In the genomic region with DNA sequence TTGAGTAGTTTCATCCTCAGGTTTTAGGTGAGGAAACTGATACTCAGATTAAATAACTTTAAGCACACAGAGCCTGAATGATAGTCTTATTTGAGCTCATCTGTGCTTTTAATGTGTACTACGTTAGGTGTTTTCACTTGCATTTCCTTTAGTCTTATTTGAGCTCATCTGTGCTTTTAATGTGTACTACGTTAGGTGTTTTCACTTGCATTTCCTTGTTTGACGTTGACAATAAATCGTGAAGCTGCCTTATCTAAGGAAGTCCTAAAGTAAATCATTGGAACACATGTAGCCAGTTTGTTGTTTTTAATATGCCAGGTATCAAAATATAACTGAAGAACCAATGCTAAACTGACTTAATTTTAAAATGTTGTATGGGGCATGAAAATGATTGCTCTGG, we compare ENCODE assay signal across 8 cellular contexts. TPM values are rescaled to one million over a fixed set of nuclear protein-coding genes. Genes with fewer than 3 reads are reported as not detected.
DNase-seq lines count a peak whose midpoint lies in the region; ATAC-seq, FAIRE-seq and TF ChIP-seq lines count a peak whose summit lies in the region.

No MANE protein-coding gene starts in this region.

- H3K36me3 ChIP-seq in left ventricle myocardium inferior (no peaks in the 10 kb centered on the region), K562 (ENCODE audit: control insufficient read depth, insufficient read depth, low read length) (peaks cover 28% of the 10 kb centered on the region), uterus (no peaks in the 10 kb centered on the region)

- peaks cover 6% of the 10 kb centered on the region for H3K36me3 Mint-ChIP-seq in memory B cell

- no peak for TF ChIP-seq EP300 in K562 (IDR thresholded peaks at IDR 0.05; ENCODE audit: low read length)

- H3K4me3 Mint-ChIP-seq in memory B cell: peak overlapping the region; percentile 88

- TF ChIP-seq CTCF in left ventricle myocardium inferior (IDR thresholded peaks at IDR 0.05; ENCODE audit: borderline replicate concordance) (no peak), K562 (IDR thresholded peaks at IDR 0.05 in 2 of 3, conservative IDR thresholded peaks at IDR 0.05 in 1 of 3; ENCODE audit: insufficient read depth in 2 of 3, low read depth in 1 of 3, low read length in 3 of 3) (no peak), uterus (IDR thresholded peaks at IDR 0.05) (no peak)

- no peak for TF ChIP-seq POLR2A in K562 (conservative IDR thresholded peaks at IDR 0.05)
- TF ChIP-seq POLR2A in uterus (IDR thresholded peaks at IDR 0.05): no peak

- WGBS in K562 (ENCODE audit: insufficient coverage, low coverage, missing lambda C conversion rate): 0% methylated on average over 4 of the region's 4 CpGs

- FAIRE-seq in K562 (lab: Jason Lieb, UNC): peak; percentile 70

- peaks cover 4% of the 10 kb centered on the region for H3K9me1 ChIP-seq in K562 (ENCODE audit: control insufficient read depth, insufficient read depth, low read length)

- BruUV-seq in K562 (replicated peaks; lab: Mats Ljungman, UMichigan): no TSS peak

- TF ChIP-seq RAD21 in K562 (CRISPR knock-in tag; conservative IDR thresholded peaks at IDR 0.05 in 1 of 2, IDR thresholded peaks at IDR 0.05 in 1 of 2): no peak

- H3K4me1 ChIP-seq in left ventricle myocardium inferior (peaks cover 69% of the 10 kb centered on the region), K562 (replicated peaks in 1 of 2; ENCODE audit: control insufficient read depth in 2 of 2, insufficient read depth in 2 of 2, low read length in 2 of 2) (peaks cover 14 to 27% of the 10 kb centered on the region in 2 experiments), uterus (peaks cover 6 to 14% of the 10 kb centered on the region in 2 donors)

- H4K20me1 ChIP-seq in K562 (replicated peaks; ENCODE audit: control insufficient read depth, insufficient read depth, low read length): peaks cover 24% of the 10 kb centered on the region

- in situ Hi-C loops in K562 (cut with MboI): no loop called here

- H3K4me1 Mint-ChIP-seq in memory B cell: peaks cover 32% of the 10 kb centered on the region

- ATAC-seq in K562 (no peak), memory B cell (ENCODE audit: low read depth) (no peak), HG03175 (IDR thresholded peaks at IDR 0.05; ENCODE audit: unreplicated experiment) (no peak), HG03460 (IDR thresholded peaks at IDR 0.05; ENCODE audit: unreplicated experiment) (no peak)

- no peaks in the 10 kb centered on the region for H3K27me3 Mint-ChIP-seq in memory B cell

- intact Hi-C loops in left ventricle myocardium inferior (cut with micrococcal nuclease) (loop anchor here (10.0 kb wide), 1 partner anchor 248 kb away; no protein-coding TSS in a partner anchor), cardiac septum (cut with DNase I) (loop anchor here (5.0 kb wide), 4 partner anchors 75 to 280 kb away; partner anchors contain the start of genes MDM1 and MDM2), K562 (cut with micrococcal nuclease) (loop anchor here (1.0 to 5.0 kb wide), 3 partner anchors 22 to 245 kb away; no protein-coding TSS in a partner anchor), uterus (cut with DNase I; ENCODE audit: low total_unique reads) (no loop called here)

- H2AFZ ChIP-seq in K562 (ENCODE audit: low read depth, low read length): no peak overlapping the region

- H3K9ac ChIP-seq in K562 (ENCODE audit: insufficient read depth in 1 of 2, low read depth in 2 of 2, low read length in 2 of 2): peak overlapping the region; percentile 82 to 86; a peak in 3 of 4 replicates

- H3K9me3 ChIP-seq in left ventricle myocardium inferior (replicated peaks): no peaks in the 10 kb centered on the region
- no peaks in the 10 kb centered on the region for H3K9me3 ChIP-seq in K562 (replicated peaks; ENCODE audit: control insufficient read depth, insufficient read depth, low read depth, low read length)
- H3K9me3 ChIP-seq in uterus: no peaks in the 10 kb centered on the region

- POLR2A ChIA-PET in K562 (lab: Yijun Ruan, JAX): interaction anchor here (0.6 to 2.2 kb wide), 6 partner anchors 9 to 510 kb away, joined by 3 to 6 read pairs (median 3); no protein-coding TSS in a partner anchor

- DNase-seq in left ventricle myocardium inferior (no peak), cardiac septum (ENCODE audit: low spot score) (no peak), K562 (ENCODE audit: extremely low read depth in 1 of 4, low spot score in 3 of 4) (no peak), memory B cell (ENCODE audit: low spot score in 2 of 2) (no peak), uterus (no peak), NCI-H2171 treated with DMSO at 0.1 percent for 48 hours (lab: John Stamatoyannopoulos, UW) (no peak)

- H3K27ac Mint-ChIP-seq in memory B cell: peak overlapping the region; percentile 92

- H3K4me2 ChIP-seq in K562 (ENCODE audit: insufficient read depth, low read length): peak overlapping the region; percentile 80

- no peaks in the 10 kb centered on the region for H3K9me3 Mint-ChIP-seq in memory B cell

- peak overlapping the region; percentile 82 for H3K4me3 ChIP-seq in left ventricle myocardium inferior
- H3K4me3 ChIP-seq in K562: peak overlapping the region; percentile 92
- peak overlapping the region; percentile 77 to 79 for H3K4me3 ChIP-seq in uterus

- CTCF ChIA-PET in K562 (lab: Yijun Ruan, JAX; ENCODE audit: low intra/inter-chr PET ratio): no interaction called here

- H3K79me2 ChIP-seq in K562 (ENCODE audit: control insufficient read depth, insufficient read depth, low read length): peaks cover 68% of the 10 kb centered on the region

- H3K27ac ChIP-seq in left ventricle myocardium inferior (replicated peaks) (peak overlapping the region; percentile 95), K562 (ENCODE audit: extremely low read depth, low read depth, low read length) (peak overlapping the region; percentile 93), uterus (peak overlapping the region; percentile 96)

- no peaks in the 10 kb centered on the region for H3K27me3 ChIP-seq in left ventricle myocardium inferior (ENCODE audit: low read depth)
- H3K27me3 ChIP-seq in K562 (ENCODE audit: control insufficient read depth in 2 of 2, insufficient read depth in 2 of 2, low read length in 2 of 2): no peaks in the 10 kb centered on the region
- no peaks in the 10 kb centered on the region for H3K27me3 ChIP-seq in uterus

TF ChIP-seq in K562, 482 proteins besides CTCF, POLR2A, EP300 and RAD21:
- TF ChIP-seq ADNP (tag; IDR thresholded peaks at IDR 0.05) (peak; percentile 18; the same call in 1 of the 2 replicates), POLR2H (tag; IDR thresholded peaks at IDR 0.05; ENCODE audit: low read depth) (0 out of 2 replicates have a peak, but pooled peaks have one; percentile 6), PBX2 (CRISPR knock-in tag; IDR thresholded peaks at IDR 0.05; ENCODE audit: low read depth) (no peak), PBX2 (tag; conservative IDR thresholded peaks at IDR 0.05; ENCODE audit: low read depth) (peak; percentile 65), GATAD2B (IDR thresholded peaks at IDR 0.05; ENCODE audit: borderline replicate concordance) (no peak), TAF9B (IDR thresholded peaks at IDR 0.05; ENCODE audit: partially characterized antibody) (peak; percentile 9), GABPB1 (CRISPR knock-in tag; IDR thresholded peaks at IDR 0.05) (0 out of 2 replicates have a peak, but pooled peaks have one; percentile 37), ZC3H8 (IDR thresholded peaks at IDR 0.05) (no peak), NFRKB (IDR thresholded peaks at IDR 0.05; ENCODE audit: low read depth) (no peak), LCOR (CRISPR knock-in tag; IDR thresholded peaks at IDR 0.05) (0 out of 2 replicates have a peak, but pooled peaks have one; percentile 26), MEIS2 (IDR thresholded peaks at IDR 0.05; ENCODE audit: partially characterized antibody) (peak; percentile 82)

RNA-seq across cellular contexts. Expression of gene RAP1B, which starts 2.0 kb away (rescaled TPM):
- 41.5 TPM for total RNA-seq in left ventricle myocardium inferior
- 48.6 TPM for total RNA-seq in cardiac septum
- 72.2 and 246 TPM in 2 replicates for total RNA-seq in K562 (2011; cell fraction: chromatin; rRNA removed; ENCODE audit: low replicate concordance)
- 38.4 and 61.2 TPM in 2 replicates for total RNA-seq in K562 (2011; cell fraction: nucleolus; rRNA removed)
- 122 and 262 TPM in 2 replicates for total RNA-seq in K562 (2011; cell fraction: nucleoplasm; rRNA removed)
- total RNA-seq in K562 (2014; rRNA removed): 133 and 157 TPM in 2 replicates
- total RNA-seq in K562 (2014; rRNA removed; fragmentation: Illumina TruSeq; extraction: Trizol): 169 and 201 TPM in 2 replicates
- total RNA-seq in K562 (2015; rRNA removed; fragmentation: Illumina TruSeq; extraction: Trizol): 168 and 191 TPM in 2 replicates
- total RNA-seq in K562 (2021): 160 and 170 TPM in 2 replicates
- 184 and 309 TPM in 2 replicates for polyA plus RNA-seq in K562 (2011; rRNA removed)
- 76.5 and 110 TPM in 2 replicates for polyA plus RNA-seq in K562 (2011; cell fraction: cytosol; rRNA removed)
- polyA plus RNA-seq in K562 (2011; cell fraction: nucleus; rRNA removed): 47.8 and 69.1 TPM in 2 replicates
- polyA plus RNA-seq in K562 (2012): 168 and 212 TPM in 2 replicates
- polyA plus RNA-seq in K562 (2014; fragmentation: Illumina TruSeq; extraction: Trizol): 263 and 309 TPM in 2 replicates
- polyA plus RNA-seq in K562 (2014; fragmentation: Nextera tagmentation; extraction: Ambion mirVana): 100 to 1,000 TPM; 107 to 116 TPM
- 212 and 213 TPM in 2 replicates for polyA plus RNA-seq in K562 (2014; rRNA removed)
- 175 and 226 TPM in 2 replicates for polyA minus RNA-seq in K562 (2011; rRNA and poly(A)+ RNA removed)
- 60.5 and 94.7 TPM in 2 replicates for polyA minus RNA-seq in K562 (2011; cell fraction: cytosol; rRNA and poly(A)+ RNA removed)
- 33.7 and 49.9 TPM in 2 replicates for polyA minus RNA-seq in K562 (2011; cell fraction: nucleus; rRNA and poly(A)+ RNA removed)
- total RNA-seq in uterus: 100 to 1,000 TPM; 166 to 257 (median 214) TPM
